11 cellular contexts compared by ENCODE assay signal in the genomic region with DNA sequence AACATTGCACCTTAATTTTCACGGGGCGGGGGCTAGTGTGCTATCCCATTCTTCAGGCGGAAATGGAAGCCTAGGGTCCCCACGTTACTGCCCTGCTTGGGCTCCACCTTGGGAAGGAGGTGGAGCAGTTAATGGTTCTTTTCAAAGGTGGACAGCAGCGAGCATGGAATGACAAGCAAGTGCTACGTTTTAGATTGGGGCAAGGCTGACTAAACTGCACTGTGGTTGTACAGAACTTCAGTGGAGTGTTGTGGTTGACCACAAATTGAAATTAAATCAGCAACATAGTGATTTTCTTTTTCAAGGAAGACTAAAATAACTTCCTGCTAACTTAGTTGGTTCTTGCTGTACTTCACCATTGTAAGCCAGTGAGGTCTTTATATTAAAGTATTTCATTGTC. TPM values are rescaled to one million over a fixed set of nuclear protein-coding genes. Genes with fewer than 3 reads are reported as not detected.
DNase-seq lines count a peak whose midpoint lies in the region; ATAC-seq and TF ChIP-seq lines count a peak whose summit lies in the region.
"Had no signal": no experiment of that assay in that cellular context is flagged by ENCODE, and none has a peak within 500 bp of the region (broad histone marks: within the 10 kb centered on the region; RNA-seq: fewer than 3 reads in every experiment).

No MANE protein-coding gene starts in this region.

- no peaks in the 10 kb centered on the region for H3K27me3 Mint-ChIP-seq in CD8-positive, alpha-beta T cell (ENCODE audit: low read depth)
- H3K27me3 Mint-ChIP-seq in activated T-cell treated with anti-CD3 and anti-CD28 coated beads, Interleukin-2, amount 50 U/mL, for 72 hours (ENCODE audit: low read depth) = no peaks in the 10 kb centered on the region

- ATAC-seq in CD8-positive, alpha-beta T cell = peak; percentile 77
- ATAC-seq in activated T-cell treated with anti-CD3 and anti-CD28 coated beads, Interleukin-2, amount 50 U/mL, for 72 hours (replicated peaks in 1 of 2) = peak; percentile 85 to 88
- ATAC-seq in mucosa of descending colon (peak; percentile 45), GM19397 (IDR thresholded peaks at IDR 0.05; ENCODE audit: unreplicated experiment) (no peak)

- H3K27ac Mint-ChIP-seq in CD8-positive, alpha-beta T cell = peak overlapping the region; percentile 56
- H3K27ac Mint-ChIP-seq in activated T-cell treated with anti-CD3 and anti-CD28 coated beads, Interleukin-2, amount 50 U/mL, for 72 hours = peak overlapping the region; percentile 41

- H3K4me1 Mint-ChIP-seq in CD8-positive, alpha-beta T cell (ENCODE audit: low read depth) = peaks cover 31% of the 10 kb centered on the region
- H3K4me1 Mint-ChIP-seq in activated T-cell treated with anti-CD3 and anti-CD28 coated beads, Interleukin-2, amount 50 U/mL, for 72 hours (ENCODE audit: low read depth) = peaks cover 40% of the 10 kb centered on the region

- intact Hi-C loops in CD8-positive, alpha-beta T cell (cut with DNase I, micrococcal nuclease) = loop anchor here in 1 of 2 experiments (2.0 kb wide), 1 partner anchor 32 kb away; no protein-coding TSS in a partner anchor
- intact Hi-C loops in mucosa of descending colon (cut with DNase I, micrococcal nuclease) = no loop called here

- peaks cover 4% of the 10 kb centered on the region for H3K9me3 Mint-ChIP-seq in CD8-positive, alpha-beta T cell
- H3K9me3 Mint-ChIP-seq in activated T-cell treated with anti-CD3 and anti-CD28 coated beads, Interleukin-2, amount 50 U/mL, for 72 hours = no peaks in the 10 kb centered on the region

- H3K27me3 ChIP-seq in CD8-positive, alpha-beta T cell (ENCODE audit: insufficient read depth, low read length) = no peaks in the 10 kb centered on the region
- H3K27me3 ChIP-seq: dorsolateral prefrontal cortex, testis had no signal

- CTCF ChIA-PET in CD8-positive, alpha-beta T cell (lab: Charles Lee) = interaction anchor here (2.0 to 3.6 kb wide), 2 partner anchors 18 to 20 kb away, joined by 4 to 14 read pairs; no protein-coding TSS in a partner anchor

- POLR2A ChIA-PET in CD8-positive, alpha-beta T cell (lab: Charles Lee) = interaction anchor here (1.2 kb wide), 1 partner anchor 16 kb away, joined by 3 read pairs; no protein-coding TSS in a partner anchor

- no peaks in the 10 kb centered on the region for H3K36me3 ChIP-seq in CD8-positive, alpha-beta T cell (ENCODE audit: insufficient read depth, low read length)
- no peaks in the 10 kb centered on the region for H3K36me3 ChIP-seq in mucosa of descending colon (ENCODE audit: low read depth)

- DNase-seq in CD8-positive, alpha-beta T cell = peak in 1 of 7 experiments; percentile 52
- peak; percentile 37 to 54 for DNase-seq in Kasumi-1 (lab: John Stamatoyannopoulos, UW)
- DNase-seq in activated T-cell treated with anti-CD3 and anti-CD28 coated beads, Interleukin-2, amount 50 U/mL, for 72 hours = peak; percentile 28 to 34
- DNase-seq in mucosa of descending colon = no peak
- DNase-seq in iPS-NIHi11 (ENCODE audit: low spot score) = no peak
- DNase-seq in COLO829 (ENCODE audit: low spot score) = no peak
- DNase-seq in NCI-H2171 (lab: John Stamatoyannopoulos, UW) = no peak
- DNase-seq: DMS79 treated with DMSO at 0.1 percent for 48 hours, dorsolateral prefrontal cortex, testis had no signal

- peak overlapping the region; percentile 41 for H3K4me3 ChIP-seq in CD8-positive, alpha-beta T cell (ENCODE audit: low read depth, low read length)
- H3K4me3 ChIP-seq in mucosa of descending colon = no peak overlapping the region
- H3K4me3 ChIP-seq: dorsolateral prefrontal cortex, testis had no signal

- no peak overlapping the region for H3K27ac ChIP-seq in CD8-positive, alpha-beta T cell (ENCODE audit: low read depth, low read length)
- H3K27ac ChIP-seq: dorsolateral prefrontal cortex, testis had no signal

- H3K9me3 ChIP-seq in CD8-positive, alpha-beta T cell (ENCODE audit: low read length) = no peaks in the 10 kb centered on the region
- H3K9me3 ChIP-seq in mucosa of descending colon = no peaks in the 10 kb centered on the region
- H3K9me3 ChIP-seq: testis had no signal

- no peaks in the 10 kb centered on the region for H3K36me3 Mint-ChIP-seq in CD8-positive, alpha-beta T cell
- no peaks in the 10 kb centered on the region for H3K36me3 Mint-ChIP-seq in activated T-cell treated with anti-CD3 and anti-CD28 coated beads, Interleukin-2, amount 50 U/mL, for 72 hours (ENCODE audit: insufficient read depth in 2 of 2)

- TF ChIP-seq CTCF in CD8-positive, alpha-beta T cell (IDR thresholded peaks at IDR 0.05) = no peak
- TF ChIP-seq CTCF in mucosa of descending colon (IDR thresholded peaks at IDR 0.05) = no peak

- H3K4me1 ChIP-seq in CD8-positive, alpha-beta T cell (ENCODE audit: insufficient read depth, low read length) = peaks cover 32% of the 10 kb centered on the region
- no peaks in the 10 kb centered on the region for H3K4me1 ChIP-seq in mucosa of descending colon (ENCODE audit: low read depth)
- H3K4me1 ChIP-seq: testis had no signal

- H3K4me3 Mint-ChIP-seq in CD8-positive, alpha-beta T cell = peak overlapping the region; percentile 67
- peak overlapping the region; percentile 67 to 74 for H3K4me3 Mint-ChIP-seq in activated T-cell treated with anti-CD3 and anti-CD28 coated beads, Interleukin-2, amount 50 U/mL, for 72 hours

RNA-seq across cellular contexts. Expression of gene CHRNA1, which starts 47.0 kb away (rescaled TPM):
- under 1 TPM; 0.27 to 0.44 TPM for total RNA-seq in CD8-positive, alpha-beta T cell
- total RNA-seq in activated T-cell treated with anti-CD3 and anti-CD28 coated beads, Interleukin-2, amount 50 U/mL, for 72 hours = not detected
- total RNA-seq in mucosa of descending colon = 1 to 10 TPM in 2 of 3 donors, under 1 TPM in 1; 0.76 to 2.6 (median 1.4) TPM

Comparison
In these comparisons a context has a peak if more than half of its experiments do, and no peak if none do; other contexts are left out.
1. DNase-seq: peak in Kasumi-1 (2 of 2) and activated T-cell treated with anti-CD3 and anti-CD28 coated beads, Interleukin-2, amount 50 U/mL, for 72 hours (2 of 2); none in mucosa of descending colon (0 of 3), iPS-NIHi11 (single experiment), COLO829 (single experiment) and NCI-H2171 (single experiment).